In the genomic region with DNA sequence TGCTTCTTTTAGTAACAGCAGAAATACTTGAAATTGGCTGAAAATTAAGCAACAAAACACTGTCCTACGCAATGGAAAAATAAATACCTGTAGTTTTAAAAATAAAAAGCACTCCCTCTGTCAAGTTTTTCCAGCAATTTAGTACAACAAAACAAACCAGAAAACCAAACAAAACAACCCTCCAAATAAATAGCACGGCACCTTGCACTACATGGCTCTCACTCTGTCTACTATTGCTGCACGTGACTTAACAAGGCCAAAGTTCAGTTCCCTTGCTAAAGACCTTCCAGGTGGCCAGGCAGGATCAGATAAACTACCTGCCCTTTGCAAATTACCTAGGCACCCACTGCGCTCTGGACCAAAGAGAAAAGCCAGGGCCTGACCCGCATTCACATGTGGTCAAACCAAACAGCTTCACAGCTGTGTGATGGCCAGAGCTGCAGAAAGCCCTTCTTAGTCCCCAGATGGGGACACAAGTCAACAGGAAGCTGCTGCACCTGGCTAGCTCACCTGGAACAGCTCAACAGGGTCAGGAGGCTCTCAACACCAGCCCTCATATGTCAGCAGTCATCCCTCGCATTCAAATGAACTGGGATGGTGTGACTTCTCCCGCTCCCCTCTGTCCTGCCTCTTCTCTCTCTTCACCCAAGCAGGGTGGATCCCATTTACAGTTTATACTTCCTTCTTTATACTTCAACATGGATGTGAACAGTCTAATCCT, we compare ENCODE assay signal across 11 cellular contexts.
DNase-seq lines count a peak whose midpoint lies in the region; ATAC-seq and TF ChIP-seq lines count a peak whose summit lies in the region.
"Had no signal": no experiment of that assay in that cellular context is flagged by ENCODE, and none has a peak within 500 bp of the region (broad histone marks: within the 10 kb centered on the region; RNA-seq: fewer than 3 reads in every experiment).

No MANE protein-coding gene starts in this region.

- H3K9me2 ChIP-seq in OCI-LY1 (ENCODE audit: low read depth, low read length) (no peaks in the 10 kb centered on the region), hepatocyte (replicated peaks; ENCODE audit: insufficient read depth) (no peaks in the 10 kb centered on the region)

- H3K27ac ChIP-seq in OCI-LY1 (ENCODE audit: low read depth, low read length, poor library complexity, severe bottlenecking) (peak overlapping the region; percentile 100), hepatocyte (peak overlapping the region; percentile 91)

- peak overlapping the region; percentile 37 for H3K4me3 ChIP-seq in OCI-LY1 (ENCODE audit: low read depth, low read length, poor library complexity, severe bottlenecking)
- H3K4me3 ChIP-seq in hepatocyte, result no peak overlapping the region
- H3K4me3 ChIP-seq: K562 had no signal

- peaks cover 38 to 57% of the 10 kb centered on the region in 2 donors for H3K36me3 Mint-ChIP-seq in stimulated activated naive B cell treated with anti-CD40 and anti-IgM and Interleukin-4, amounts not matched to agents 10 μg/mL and 1 μg/mL and 100 μg/mL, for 72 hours

- peaks cover 52% of the 10 kb centered on the region for H3K79me2 ChIP-seq in OCI-LY1 (ENCODE audit: insufficient read depth, low read length)
- peaks cover 84% of the 10 kb centered on the region for H3K79me2 ChIP-seq in hepatocyte

- peaks cover 29% of the 10 kb centered on the region for H3F3A ChIP-seq in OCI-LY1 (ENCODE audit: insufficient read depth, low read length)

- TF ChIP-seq CTCF in OCI-LY1 (IDR thresholded peaks at IDR 0.05; ENCODE audit: low read length), result no peak
- no peak for TF ChIP-seq CTCF in hepatocyte (IDR thresholded peaks at IDR 0.05; ENCODE audit: poor library complexity)
- no peak for TF ChIP-seq CTCF in GM13976 (IDR thresholded peaks at IDR 0.05; ENCODE audit: borderline replicate concordance, control extremely low read depth, extremely low read depth, insufficient read depth, missing control alignments)

- no peak for ATAC-seq in stimulated activated naive B cell treated with anti-CD40 and anti-IgM and Interleukin-4, amounts not matched to agents 10 μg/mL and 1 μg/mL and 100 μg/mL, for 72 hours (replicated peaks)
- ATAC-seq: K562 had no signal

- peak overlapping the region; percentile 1 to 43 for H3K4me3 Mint-ChIP-seq in stimulated activated naive B cell treated with anti-CD40 and anti-IgM and Interleukin-4, amounts not matched to agents 10 μg/mL and 1 μg/mL and 100 μg/mL, for 72 hours

- peak overlapping the region; percentile 98 for H3K27ac Mint-ChIP-seq in stimulated activated naive B cell treated with anti-CD40 and anti-IgM and Interleukin-4, amounts not matched to agents 10 μg/mL and 1 μg/mL and 100 μg/mL, for 72 hours

- H3K4me2 ChIP-seq in OCI-LY1 (ENCODE audit: low read length), result peak overlapping the region; percentile 49
- peak overlapping the region; percentile 61 for H3K4me2 ChIP-seq in hepatocyte

- H4K20me1 ChIP-seq in OCI-LY1 (ENCODE audit: insufficient read depth, low read length) (no peaks in the 10 kb centered on the region), hepatocyte (ENCODE audit: insufficient read depth, poor library complexity, severe bottlenecking) (peaks cover 4% of the 10 kb centered on the region)

- WGBS in hepatocyte (ENCODE audit: low lambda C conversion rate, missing lambda C conversion rate), result 62% methylated on average over 7 of the region's 7 CpGs

- peaks cover 54 to 84% of the 10 kb centered on the region in 2 donors for H3K4me1 Mint-ChIP-seq in stimulated activated naive B cell treated with anti-CD40 and anti-IgM and Interleukin-4, amounts not matched to agents 10 μg/mL and 1 μg/mL and 100 μg/mL, for 72 hours

- H3K36me3 ChIP-seq in OCI-LY1 (ENCODE audit: insufficient read depth, low read length) (peaks cover 42% of the 10 kb centered on the region), hepatocyte (replicated peaks; ENCODE audit: insufficient read depth, low read depth) (no peaks in the 10 kb centered on the region)

- no peak overlapping the region for H2AFZ ChIP-seq in OCI-LY1 (ENCODE audit: low read length)
- H2AFZ ChIP-seq in hepatocyte, result no peak overlapping the region

- DNase-seq in NCI-H2196 (lab: John Stamatoyannopoulos, UW; ENCODE audit: unreplicated experiment), result peak; percentile 9
- no peak for DNase-seq in NCI-H2196 treated with DMSO at 0.1 percent for 48 hours (lab: John Stamatoyannopoulos, UW; ENCODE audit: unreplicated experiment)
- DNase-seq in hepatocyte (ENCODE audit: low spot score), result peak; percentile 75
- no peak for DNase-seq in stimulated activated naive B cell treated with anti-CD40 and anti-IgM and Interleukin-4, amounts not matched to agents 10 μg/mL and 1 μg/mL and 100 μg/mL, for 72 hours
- no peak for DNase-seq in GM13976 (ENCODE audit: low spot score)
- no peak for DNase-seq in inferior parietal cortex (ENCODE audit: extremely low spot score)
- no peak for DNase-seq in islet precursor cell
- DNase-seq: amniotic stem cell, GF-D8 had no signal

- no peaks in the 10 kb centered on the region for H3K27me3 ChIP-seq in OCI-LY1 (ENCODE audit: insufficient read depth, low read length)
- no peaks in the 10 kb centered on the region for H3K27me3 ChIP-seq in hepatocyte

- H3K4me1 ChIP-seq in OCI-LY1 (ENCODE audit: insufficient read depth, low read length, severe bottlenecking) (peaks cover 88% of the 10 kb centered on the region), hepatocyte (ENCODE audit: insufficient read depth) (peaks cover 48% of the 10 kb centered on the region)

- H3K27me3 Mint-ChIP-seq in stimulated activated naive B cell treated with anti-CD40 and anti-IgM and Interleukin-4, amounts not matched to agents 10 μg/mL and 1 μg/mL and 100 μg/mL, for 72 hours, result no peaks in the 10 kb centered on the region

- H3K9me3 ChIP-seq in OCI-LY1 (ENCODE audit: low read length), result no peaks in the 10 kb centered on the region
- no peaks in the 10 kb centered on the region for H3K9me3 ChIP-seq in hepatocyte (ENCODE audit: low read depth)

- H3K9ac ChIP-seq in OCI-LY1 (ENCODE audit: low read length), result peak overlapping the region; percentile 48; the same call in 1 of the 2 replicates

- in situ Hi-C loops in GM13976 (cut with MboI; ENCODE audit: low sequenced_read_pairs, unreplicated experiment), result no loop called here

- peaks cover 0 to 3% of the 10 kb centered on the region in 2 donors for H3K9me3 Mint-ChIP-seq in stimulated activated naive B cell treated with anti-CD40 and anti-IgM and Interleukin-4, amounts not matched to agents 10 μg/mL and 1 μg/mL and 100 μg/mL, for 72 hours

Comparison
In these comparisons a context has a peak if more than half of its experiments do, and no peak if none do; other contexts are left out.
1. DNase-seq: peak in NCI-H2196 (single experiment) and hepatocyte (single experiment); none in NCI-H2196 treated with DMSO at 0.1 percent for 48 hours (single experiment), stimulated activated naive B cell treated with anti-CD40 and anti-IgM and Interleukin-4, amounts not matched to agents 10 μg/mL and 1 μg/mL and 100 μg/mL, for 72 hours (single experiment), GM13976 (single experiment), inferior parietal cortex (single experiment) and islet precursor cell (single experiment).